9 cellular contexts compared by ENCODE assay signal in genomic region chr11:87173185-87174039, GRCh38.
DNase-seq lines count a peak whose midpoint lies in the region; ATAC-seq, FAIRE-seq and TF ChIP-seq lines count a peak whose summit lies in the region.
"Had no signal": no experiment of that assay in that cellular context is flagged by ENCODE, and none has a peak within 500 bp of the region (broad histone marks: within the 10 kb centered on the region; RNA-seq: fewer than 3 reads in every experiment).

No MANE protein-coding gene starts in this region.

- peak overlapping the region; percentile 80 for H3K27ac ChIP-seq in PC-3 (ENCODE audit: low read length)
- H3K27ac ChIP-seq in subcutaneous abdominal adipose tissue (ENCODE audit: low read depth, low read length), result peak overlapping the region; percentile 56

- no peaks in the 10 kb centered on the region for H3K79me2 ChIP-seq in PC-3 (ENCODE audit: low read length)

- 0 out of 2 replicates have a peak, but pooled peaks cover 7% of the 10 kb centered on the region for H4K20me1 ChIP-seq in PC-3 (ENCODE audit: low read length)

- no TSS peak for BruUV-seq in PC-3 (replicated peaks; lab: Mats Ljungman, UMichigan)

- peaks cover 25% of the 10 kb centered on the region for H3K9me3 Mint-ChIP-seq in activated naive CD8-positive, alpha-beta T cell treated with anti-CD3 and anti-CD28 coated beads, Interleukin-2, amount 50 U/mL, for 24 hours
- H3K9me3 Mint-ChIP-seq in activated naive CD8-positive, alpha-beta T cell treated with anti-CD3 and anti-CD28 coated beads for 36 hours, result peaks cover 20% of the 10 kb centered on the region

- no peak for DNase-seq in activated naive CD8-positive, alpha-beta T cell treated with anti-CD3 and anti-CD28 coated beads, Interleukin-2, amount 50 U/mL, for 24 hours
- DNase-seq in activated naive CD8-positive, alpha-beta T cell treated with anti-CD3 and anti-CD28 coated beads for 36 hours, result no peak
- DNase-seq in PC-3, result peak; percentile 87
- DNase-seq in fibroblast of the aortic adventitia (ENCODE audit: low read depth), result peak; percentile 41
- DNase-seq in stimulated activated naive CD4-positive, alpha-beta T cell (lab: John Stamatoyannopoulos, UW), result no peak
- DNase-seq in D721Med (ENCODE audit: insufficient read length, low spot score), result no peak
- DNase-seq: C1 segment of cervical spinal cord had no signal

- H3K4me2 ChIP-seq in PC-3 (ENCODE audit: low read length), result peak overlapping the region; percentile 75

- no peaks in the 10 kb centered on the region for H3K9me2 ChIP-seq in PC-3 (replicated peaks; ENCODE audit: low read length)

- H3K4me1 Mint-ChIP-seq in activated naive CD8-positive, alpha-beta T cell treated with anti-CD3 and anti-CD28 coated beads, Interleukin-2, amount 50 U/mL, for 24 hours, result peaks cover 15% of the 10 kb centered on the region
- peaks cover 11% of the 10 kb centered on the region for H3K4me1 Mint-ChIP-seq in activated naive CD8-positive, alpha-beta T cell treated with anti-CD3 and anti-CD28 coated beads for 36 hours

- H3K9me3 ChIP-seq in PC-3 (ENCODE audit: low read length) (no peaks in the 10 kb centered on the region), subcutaneous abdominal adipose tissue (ENCODE audit: control insufficient read depth in 5 of 5, low read length in 5 of 5) (peaks cover 0 to 5% (median 0%) of the 10 kb centered on the region in 5 donors)

- H3K4me3 ChIP-seq in PC-3 (ENCODE audit: low read length) (0 out of 2 replicates have a peak overlapping the region, but pooled peaks have one; percentile 20), fibroblast of the aortic adventitia (ENCODE audit: low read depth, low read length) (no peak overlapping the region), subcutaneous abdominal adipose tissue (ENCODE audit: low read depth in 1 of 5, low read length in 5 of 5) (no peak overlapping the region)

- POLR2A ChIA-PET in PC-3 (lab: Charles Lee; ENCODE audit: unreplicated experiment), result interaction anchor here (0.6 to 0.7 kb wide), 2 partner anchors 136 to 1560 kb away, joined by 4 to 6 read pairs; no protein-coding TSS in a partner anchor

- no peak for TF ChIP-seq CTCF in PC-3 (conservative IDR thresholded peaks at IDR 0.05; ENCODE audit: low read depth, low read length)
- TF ChIP-seq CTCF in fibroblast of the aortic adventitia (IDR thresholded peaks at IDR 0.05; ENCODE audit: insufficient read depth, low read length), result no peak
- TF ChIP-seq CTCF in D721Med (IDR thresholded peaks at IDR 0.05; ENCODE audit: insufficient read depth, missing control alignments), result no peak

- CTCF ChIA-PET in PC-3 (lab: Charles Lee), result no interaction called here

- no peak for FAIRE-seq in D721Med (lab: Jason Lieb, UNC)

- H3K9ac ChIP-seq in PC-3 (ENCODE audit: low read length) (peak overlapping the region; percentile 15), subcutaneous abdominal adipose tissue (ENCODE audit: low read length in 5 of 5) (no peak overlapping the region)

- ATAC-seq in activated naive CD8-positive, alpha-beta T cell treated with anti-CD3 and anti-CD28 coated beads, Interleukin-2, amount 50 U/mL, for 24 hours, result peak; percentile 66
- peak; percentile 95 for ATAC-seq in PC-3
- no peak for ATAC-seq in HG03521 (IDR thresholded peaks at IDR 0.05; ENCODE audit: unreplicated experiment)

- H3K27me3 Mint-ChIP-seq in activated naive CD8-positive, alpha-beta T cell treated with anti-CD3 and anti-CD28 coated beads, Interleukin-2, amount 50 U/mL, for 24 hours, result no peaks in the 10 kb centered on the region
- H3K27me3 Mint-ChIP-seq in activated naive CD8-positive, alpha-beta T cell treated with anti-CD3 and anti-CD28 coated beads for 36 hours, result no peaks in the 10 kb centered on the region

- intact Hi-C loops in PC-3 (cut with micrococcal nuclease), result loop anchor here (1.0 to 5.0 kb wide), 4 partner anchors 54 to 231 kb away; partner anchors contain the start of gene TMEM135

- peaks cover 27% of the 10 kb centered on the region for H3K4me1 ChIP-seq in PC-3 (ENCODE audit: insufficient read depth, low read length)
- H3K4me1 ChIP-seq in subcutaneous abdominal adipose tissue (ENCODE audit: control insufficient read depth in 5 of 5, insufficient read depth in 5 of 5, low read length in 5 of 5), result peaks cover 0 to 19% (median 8%) of the 10 kb centered on the region in 5 donors

- H3K36me3 Mint-ChIP-seq in activated naive CD8-positive, alpha-beta T cell treated with anti-CD3 and anti-CD28 coated beads, Interleukin-2, amount 50 U/mL, for 24 hours (ENCODE audit: low read depth), result peaks cover 26% of the 10 kb centered on the region
- peaks cover 48% of the 10 kb centered on the region for H3K36me3 Mint-ChIP-seq in activated naive CD8-positive, alpha-beta T cell treated with anti-CD3 and anti-CD28 coated beads for 36 hours

- no peaks in the 10 kb centered on the region for H3K27me3 ChIP-seq in PC-3 (ENCODE audit: low read length)
- no peaks in the 10 kb centered on the region for H3K27me3 ChIP-seq in subcutaneous abdominal adipose tissue (ENCODE audit: control insufficient read depth in 5 of 5, insufficient read depth in 4 of 5, low read length in 5 of 5)

- H3K36me3 ChIP-seq in PC-3 (ENCODE audit: low read depth, low read length) (no peaks in the 10 kb centered on the region), subcutaneous abdominal adipose tissue (ENCODE audit: control insufficient read depth in 5 of 5, insufficient read depth in 5 of 5, low read length in 5 of 5) (peaks cover 0 to 6% (median 0%) of the 10 kb centered on the region in 5 donors)

- H3K4me3 Mint-ChIP-seq in activated naive CD8-positive, alpha-beta T cell treated with anti-CD3 and anti-CD28 coated beads, Interleukin-2, amount 50 U/mL, for 24 hours, result no peak overlapping the region
- no peak overlapping the region for H3K4me3 Mint-ChIP-seq in activated naive CD8-positive, alpha-beta T cell treated with anti-CD3 and anti-CD28 coated beads for 36 hours

- H3K27ac Mint-ChIP-seq in activated naive CD8-positive, alpha-beta T cell treated with anti-CD3 and anti-CD28 coated beads, Interleukin-2, amount 50 U/mL, for 24 hours, result no peak overlapping the region
- H3K27ac Mint-ChIP-seq in activated naive CD8-positive, alpha-beta T cell treated with anti-CD3 and anti-CD28 coated beads for 36 hours, result no peak overlapping the region

- peaks cover 8% of the 10 kb centered on the region for H3F3A ChIP-seq in PC-3 (ENCODE audit: low read length, unreplicated experiment)

- H2AFZ ChIP-seq in PC-3 (ENCODE audit: low read length), result no peak overlapping the region

Comparison
In these comparisons a context has a peak if more than half of its experiments do, and no peak if none do; other contexts are left out.
1. DNase-seq: peak in PC-3 (single experiment) and fibroblast of the aortic adventitia (single experiment); none in activated naive CD8-positive, alpha-beta T cell treated with anti-CD3 and anti-CD28 coated beads, Interleukin-2, amount 50 U/mL, for 24 hours (single experiment), activated naive CD8-positive, alpha-beta T cell treated with anti-CD3 and anti-CD28 coated beads for 36 hours (single experiment), stimulated activated naive CD4-positive, alpha-beta T cell (0 of 6) and D721Med (single experiment).